ENCODE assay signal across 32 cellular contexts in the genomic region with DNA sequence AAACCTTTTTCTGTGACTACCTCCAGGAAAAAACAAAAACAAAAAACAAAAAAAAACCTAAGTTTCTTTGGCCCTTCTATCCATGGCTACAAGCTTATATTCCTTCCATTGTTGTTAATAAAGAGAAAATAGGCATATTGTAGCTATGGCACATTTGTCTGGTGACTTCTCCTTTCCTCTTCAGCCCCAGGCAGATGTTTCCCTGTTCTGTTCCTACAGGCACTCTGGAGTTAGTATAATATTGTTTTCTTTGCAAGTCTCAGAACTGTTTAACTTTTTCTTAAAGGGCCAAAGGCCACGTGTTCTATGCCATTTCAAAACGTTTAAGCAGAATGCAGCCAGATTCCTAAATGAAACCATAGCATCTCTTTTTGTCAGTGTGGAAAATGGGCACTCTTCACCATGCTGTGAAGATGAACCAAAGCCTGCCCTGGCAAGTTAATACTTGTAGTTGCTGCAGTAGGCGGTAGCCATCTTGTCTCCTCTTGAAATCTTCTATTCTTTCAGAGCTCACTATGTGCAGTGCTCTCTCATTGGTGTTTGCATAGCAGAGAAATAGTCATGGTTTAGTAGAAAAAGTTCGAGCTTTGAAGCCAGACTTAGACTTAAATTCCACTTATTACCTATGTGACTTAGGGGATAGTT. TPM values are rescaled to one million over a fixed set of nuclear protein-coding genes. Genes with fewer than 3 reads are reported as not detected.
DNase-seq lines count a peak whose midpoint lies in the region; ATAC-seq, FAIRE-seq and TF ChIP-seq lines count a peak whose summit lies in the region.
"Had no signal": no experiment of that assay in that cellular context is flagged by ENCODE, and none has a peak within 500 bp of the region (broad histone marks: within the 10 kb centered on the region; RNA-seq: fewer than 3 reads in every experiment).

No MANE protein-coding gene starts in this region.

- DNase-seq in CD1c-positive myeloid dendritic cell (ENCODE audit: extremely low spot score) (peak; percentile 15), endothelial cell of umbilical vein (ENCODE audit: low read depth, low spot score) (peak; percentile 68), osteoblast (ENCODE audit: insufficient read length, low spot score, missing footprints) (no peak), SK-N-DZ (ENCODE audit: low spot score) (no peak), NCI-H524 (lab: John Stamatoyannopoulos, UW) (no peak), RWPE1 (ENCODE audit: low spot score) (no peak), Calu3 (no peak)
- DNase-seq: activated CD4-positive, alpha-beta T cell treated with anti-CD3 and anti-CD28 coated beads for 48 hours; activated gamma-delta T cell treated with Interleukin-2 at 50 U/mL for 16 hours; activated T-cell treated with anti-CD3 and anti-CD28 coated beads, Interleukin-2, amount 50 U/mL, for 4 hours; CD8-positive, alpha-beta memory T cell; central memory CD4-positive, alpha-beta T cell; EL; endodermal cell; NCI-H2081 treated with DMSO at 0.1 percent for 48 hours; NCI-H774; pancreas; SIG-M5; stimulated activated naive CD8-positive, alpha-beta T cell treated with anti-CD3 and anti-CD28 coated beads, Interleukin-15, Interleukin-2, amounts not matched to agents 100 U/mL and 50 U/mL, for 24 hours; T1000; upper lobe of right lung; WERI-Rb-1 had no signal

- H3K27me3 ChIP-seq in endothelial cell of umbilical vein (ENCODE audit: control insufficient read depth in 2 of 2, insufficient read depth in 2 of 2, low read length in 2 of 2), result no peaks in the 10 kb centered on the region
- no peaks in the 10 kb centered on the region for H3K27me3 ChIP-seq in osteoblast (ENCODE audit: insufficient read depth, low read length)
- H3K27me3 ChIP-seq: esophagus muscularis mucosa, upper lobe of right lung had no signal

- no peaks in the 10 kb centered on the region for H3K36me3 Mint-ChIP-seq in Calu3 (ENCODE audit: insufficient read depth, unreplicated experiment)

- H3K4me1 ChIP-seq in endothelial cell of umbilical vein (ENCODE audit: control insufficient read depth, extremely low read depth, insufficient read depth, low read length) (peaks cover 38% of the 10 kb centered on the region), osteoblast (ENCODE audit: insufficient read depth, low read length) (peaks cover 3% of the 10 kb centered on the region)
- H3K4me1 ChIP-seq: HAP-1, pancreas, upper lobe of right lung had no signal

- intact Hi-C loops in endothelial cell of umbilical vein (cut with micrococcal nuclease) (loop anchor here (2.0 kb wide), 1 partner anchor 284 kb away; no protein-coding TSS in a partner anchor), Calu3 (cut with micrococcal nuclease; ENCODE audit: unreplicated experiment) (no loop called here)

- no peaks in the 10 kb centered on the region for H3K27me3 Mint-ChIP-seq in Calu3 (ENCODE audit: unreplicated experiment)

- H3K79me2 ChIP-seq in endothelial cell of umbilical vein (ENCODE audit: control insufficient read depth, insufficient read depth, low read length) (no peaks in the 10 kb centered on the region), osteoblast (ENCODE audit: insufficient read depth, low read length) (no peaks in the 10 kb centered on the region)

- TF ChIP-seq CTCF in endothelial cell of umbilical vein (IDR thresholded peaks at IDR 0.05; ENCODE audit: extremely low read depth in 1 of 2, insufficient read depth in 1 of 2, low read depth in 1 of 2, low read length in 2 of 2) (no peak), osteoblast (IDR thresholded peaks at IDR 0.05; ENCODE audit: extremely low read depth, low read depth, low read length) (no peak), RWPE1 (conservative IDR thresholded peaks at IDR 0.05; ENCODE audit: low read depth) (no peak), Calu3 (IDR thresholded peaks at IDR 0.05; ENCODE audit: unreplicated experiment) (no peak)

- peak overlapping the region; percentile 64 for H3K9ac ChIP-seq in endothelial cell of umbilical vein (replicated peaks; ENCODE audit: extremely low read depth, insufficient read depth, low read length)
- H3K9ac ChIP-seq: KMS-11 had no signal

- BruUV-seq in endothelial cell of umbilical vein (replicated peaks; lab: Mats Ljungman, UMichigan) (no TSS peak), Calu3 (replicated peaks; lab: Mats Ljungman, UMichigan) (no TSS peak)

- no peak overlapping the region for H3K4me3 ChIP-seq in endothelial cell of umbilical vein (replicated peaks in 1 of 3; ENCODE audit: insufficient read depth in 1 of 3, low read depth in 1 of 3, low read length in 3 of 3)
- H3K4me3 ChIP-seq in osteoblast (ENCODE audit: insufficient read depth, low read length), result no peak overlapping the region
- H3K4me3 ChIP-seq: A549, esophagus muscularis mucosa, HAP-1, pancreas, smooth muscle cell, upper lobe of right lung had no signal

- H3K27ac ChIP-seq in endothelial cell of umbilical vein (ENCODE audit: insufficient read depth, low read depth, low read length) (peak overlapping the region; percentile 85), osteoblast (ENCODE audit: low read depth, low read length) (peak overlapping the region; percentile 2), RWPE1 (no peak overlapping the region)
- H3K27ac ChIP-seq: A549, HL-60, KMS-11, pancreas, WERI-Rb-1 had no signal

- FAIRE-seq in endothelial cell of umbilical vein (lab: Jason Lieb, UNC), result no peak
- FAIRE-seq: frontal cortex, RCC 7860 had no signal

- no peaks in the 10 kb centered on the region for H4K20me1 ChIP-seq in endothelial cell of umbilical vein (replicated peaks; ENCODE audit: control insufficient read depth, extremely low read depth, insufficient read depth, low read length)
- no peaks in the 10 kb centered on the region for H4K20me1 ChIP-seq in osteoblast (ENCODE audit: insufficient read depth, low read length)

- TF ChIP-seq POLR2A in endothelial cell of umbilical vein (IDR thresholded peaks at IDR 0.05; ENCODE audit: low read depth, low read length), result no peak

- H3K9me3 Mint-ChIP-seq in Calu3 (ENCODE audit: low read depth, unreplicated experiment), result no peaks in the 10 kb centered on the region
- H3K9me3 Mint-ChIP-seq: activated T-cell treated with anti-CD3 and anti-CD28 coated beads, Interleukin-2, amount 50 U/mL, for 4 hours; CD8-positive, alpha-beta memory T cell had no signal

- dilution Hi-C loops in endothelial cell of umbilical vein (cut with MboI; ENCODE audit: extremely low pct_ligation_motif_present, low sequenced_read_pairs), result no loop called here

- no peak overlapping the region for H2AFZ ChIP-seq in endothelial cell of umbilical vein (ENCODE audit: low read depth, low read length)
- H2AFZ ChIP-seq in osteoblast (ENCODE audit: low read length), result no peak overlapping the region

- H3K4me2 ChIP-seq in endothelial cell of umbilical vein (ENCODE audit: insufficient read depth, low read length), result no peak overlapping the region
- H3K4me2 ChIP-seq in osteoblast (ENCODE audit: insufficient read depth, low read length), result no peak overlapping the region
- H3K4me2 ChIP-seq: A549, KMS-11, smooth muscle cell had no signal

- no peaks in the 10 kb centered on the region for H3K4me1 Mint-ChIP-seq in Calu3 (ENCODE audit: low read depth, unreplicated experiment)
- H3K4me1 Mint-ChIP-seq: CD8-positive, alpha-beta memory T cell; endodermal cell had no signal

- peak; percentile 10; the same call in 1 of the 3 replicates for ATAC-seq in SK-N-SH treated with all-trans-retinoic acid at 6 μM for 48 hours
- ATAC-seq: activated T-cell treated with anti-CD3 and anti-CD28 coated beads, Interleukin-2, amount 50 U/mL, for 4 hours; stimulated activated naive CD8-positive, alpha-beta T cell treated with anti-CD3 and anti-CD28 coated beads, Interleukin-15, Interleukin-2, amounts not matched to agents 100 U/mL and 50 U/mL, for 24 hours had no signal

- no peak overlapping the region for H3K4me3 Mint-ChIP-seq in Calu3 (ENCODE audit: low read depth, unreplicated experiment)
- H3K4me3 Mint-ChIP-seq: activated T-cell treated with anti-CD3 and anti-CD28 coated beads, Interleukin-2, amount 50 U/mL, for 4 hours; CD8-positive, alpha-beta memory T cell; endodermal cell; nephron had no signal

- no peaks in the 10 kb centered on the region for H3K9me1 ChIP-seq in endothelial cell of umbilical vein (replicated peaks; ENCODE audit: control insufficient read depth, extremely low read depth, insufficient read depth, low read length)

- POLR2A ChIA-PET in endothelial cell of umbilical vein (lab: Charles Lee), result no interaction called here
- POLR2A ChIA-PET in RWPE1 (lab: Yijun Ruan, JAX; ENCODE audit: low non-redundant PET), result no interaction called here

- CTCF ChIA-PET in endothelial cell of umbilical vein (lab: Charles Lee), result interaction anchor here (0.7 to 2.1 kb wide), 4 partner anchors 10 to 67 kb away, joined by 3 to 5 read pairs (median 3); no protein-coding TSS in a partner anchor
- CTCF ChIA-PET in RWPE1 (lab: Yijun Ruan, JAX), result no interaction called here
- CTCF ChIA-PET in Calu3 (lab: Charles Lee), result no interaction called here

- H3K36me3 ChIP-seq in endothelial cell of umbilical vein (ENCODE audit: control insufficient read depth in 2 of 2, extremely low read depth in 1 of 2, insufficient read depth in 2 of 2, low read length in 2 of 2) (no peaks in the 10 kb centered on the region), osteoblast (ENCODE audit: insufficient read depth, low read length) (no peaks in the 10 kb centered on the region)
- H3K36me3 ChIP-seq: HAP-1, pancreas, WERI-Rb-1 had no signal

- no peak overlapping the region for H3K27ac Mint-ChIP-seq in Calu3 (ENCODE audit: unreplicated experiment)
- H3K27ac Mint-ChIP-seq: endodermal cell had no signal

- H3K9me3 ChIP-seq in endothelial cell of umbilical vein (replicated peaks; ENCODE audit: control insufficient read depth, insufficient read depth, low read length) (no peaks in the 10 kb centered on the region), osteoblast (ENCODE audit: low read depth, low read length) (no peaks in the 10 kb centered on the region)
- H3K9me3 ChIP-seq: A549, esophagus muscularis mucosa, HAP-1, pancreas, upper lobe of right lung had no signal

TF ChIP-seq in SK-N-SH treated with all-trans-retinoic acid at 6 μM for 48 hours, 23 proteins besides CTCF, POLR2A, EP300 and RAD21 (continues in another document):
- TF ChIP-seq ZFP30 (CRISPR knock-in tag; IDR thresholded peaks at IDR 0.05), result no peak
- TF ChIP-seq ISL1 (CRISPR knock-in tag; IDR thresholded peaks at IDR 0.05), result no peak

RNA-seq across cellular contexts. Expression of a gene that starts 44.8 kb away (rescaled TPM):
- total RNA-seq in endothelial cell of umbilical vein, result 20.3 and 20.7 TPM in 2 replicates
- polyA plus RNA-seq in endothelial cell of umbilical vein, result 17.1 and 17.6 TPM in 2 replicates
- 13.9 and 14.1 TPM in 2 replicates for polyA plus RNA-seq in endothelial cell of umbilical vein (2011; cell fraction: cytosol; rRNA removed)
- polyA plus RNA-seq in endothelial cell of umbilical vein (2011; cell fraction: nucleus; rRNA removed), result 50.3 and 68.8 TPM in 2 replicates
- 19.2 and 22.8 TPM in 2 replicates for polyA plus RNA-seq in endothelial cell of umbilical vein (2012)
- 24.5 and 30.0 TPM in 2 replicates for polyA minus RNA-seq in endothelial cell of umbilical vein
- polyA minus RNA-seq in endothelial cell of umbilical vein (2011; cell fraction: cytosol; rRNA and poly(A)+ RNA removed), result 18.3 TPM
- polyA minus RNA-seq in endothelial cell of umbilical vein (2011; cell fraction: nucleus; rRNA and poly(A)+ RNA removed), result 22.5 and 28.6 TPM in 2 replicates
- total RNA-seq in osteoblast, result 16.5 and 17.0 TPM in 2 replicates
- 10.3 and 14.4 TPM in 2 replicates for polyA plus RNA-seq in SK-N-DZ (2014; cell fraction: cytosol; rRNA removed)
- polyA plus RNA-seq in SK-N-DZ (2014; cell fraction: nucleus; rRNA removed), result 23.4 and 29.0 TPM in 2 replicates
- total RNA-seq in Calu3 (2022), result 40.0 and 49.1 TPM in 2 replicates

Comparison
In these comparisons a context has a peak if more than half of its experiments do, and no peak if none do; other contexts are left out.
1. DNase-seq: peak in CD1c-positive myeloid dendritic cell (single experiment) and endothelial cell of umbilical vein (single experiment); none in osteoblast (single experiment), SK-N-DZ (single experiment), NCI-H524 (0 of 2), RWPE1 (single experiment) and Calu3 (single experiment).